In the genomic region with DNA sequence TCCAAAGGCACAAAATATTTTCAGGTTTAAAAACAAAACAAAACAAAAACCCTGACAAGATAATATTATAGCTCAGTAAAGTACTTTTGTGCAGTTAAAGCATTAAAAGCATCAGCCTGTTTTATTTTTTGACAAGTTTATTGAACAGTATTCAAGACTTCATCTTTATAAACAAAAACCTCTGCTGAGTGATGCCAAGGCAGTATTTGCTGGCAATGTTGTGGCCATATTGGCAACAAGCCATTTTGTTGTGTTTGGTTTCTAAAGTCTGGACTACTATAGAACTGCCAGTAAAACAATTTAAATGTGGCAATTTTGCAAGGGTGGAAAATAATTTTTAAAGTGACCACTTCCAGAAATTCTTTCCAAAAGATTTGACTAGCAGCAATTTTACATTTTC, we compare ENCODE assay signal across 10 cellular contexts. TPM values are rescaled to one million over a fixed set of nuclear protein-coding genes. Genes with fewer than 3 reads are reported as not detected.
DNase-seq lines count a peak whose midpoint lies in the region; ATAC-seq and TF ChIP-seq lines count a peak whose summit lies in the region.
"Had no signal": no experiment of that assay in that cellular context is flagged by ENCODE, and none has a peak within 500 bp of the region (broad histone marks: within the 10 kb centered on the region; RNA-seq: fewer than 3 reads in every experiment).

No MANE protein-coding gene starts in this region.

- peaks cover 98% of the 10 kb centered on the region for H4K20me1 ChIP-seq in SK-N-SH (ENCODE audit: insufficient read depth)

- no peaks in the 10 kb centered on the region for H3K9me2 ChIP-seq in SK-N-SH

- no peaks in the 10 kb centered on the region for H3K27me3 ChIP-seq in SK-N-SH (ENCODE audit: insufficient read depth)
- H3K27me3 ChIP-seq: foreskin keratinocyte had no signal

- peaks cover 38 to 46% of the 10 kb centered on the region in 2 experiments for H3K36me3 ChIP-seq in SK-N-SH (replicated peaks in 1 of 2; ENCODE audit: control insufficient read depth in 1 of 2, insufficient read depth in 2 of 2, low read length in 1 of 2)

- in situ Hi-C loops in GM13976 (cut with MboI; ENCODE audit: low sequenced_read_pairs, unreplicated experiment), result no loop called here

- H3K4me1 Mint-ChIP-seq in mesothelial cell of epicardium, result peaks cover 1% of the 10 kb centered on the region

- POLR2A ChIA-PET in SK-N-SH (lab: Yijun Ruan, JAX), result interaction anchor here (0.6 kb wide), 1 partner anchor 209 kb away, joined by 3 read pairs; no protein-coding TSS in a partner anchor

- TF ChIP-seq EP300 in SK-N-SH (IDR thresholded peaks at IDR 0.05; ENCODE audit: borderline replicate concordance in 1 of 2, low read depth in 1 of 2, low read length in 1 of 2), result no peak

- H3K9me3 Mint-ChIP-seq in mesothelial cell of epicardium, result no peaks in the 10 kb centered on the region

- H3K9me3 ChIP-seq in SK-N-SH, result no peaks in the 10 kb centered on the region

- no peak overlapping the region for H3K27ac ChIP-seq in SK-N-SH (ENCODE audit: low read depth in 2 of 2, low read length in 1 of 2)
- H3K27ac ChIP-seq: foreskin keratinocyte, parathyroid adenoma had no signal

- TF ChIP-seq CTCF in SK-N-SH (IDR thresholded peaks at IDR 0.05) (no peak), mesothelial cell of epicardium (IDR thresholded peaks at IDR 0.05; ENCODE audit: unreplicated experiment) (no peak), GM13976 (IDR thresholded peaks at IDR 0.05; ENCODE audit: borderline replicate concordance, control extremely low read depth, extremely low read depth, insufficient read depth, missing control alignments) (no peak)

- peaks cover 100% of the 10 kb centered on the region for H3K79me2 ChIP-seq in SK-N-SH (ENCODE audit: insufficient read depth)

- H3K27me3 Mint-ChIP-seq in mesothelial cell of epicardium (ENCODE audit: low read depth), result no peaks in the 10 kb centered on the region

- ATAC-seq in SK-N-SH treated with all-trans-retinoic acid at 6 μM for 48 hours, result no peak
- no peak for ATAC-seq in GM18498 (IDR thresholded peaks at IDR 0.05; ENCODE audit: unreplicated experiment)
- ATAC-seq: foreskin keratinocyte had no signal

- H3K4me3 Mint-ChIP-seq in mesothelial cell of epicardium, result no peak overlapping the region

- TF ChIP-seq RAD21 in SK-N-SH (IDR thresholded peaks at IDR 0.05; ENCODE audit: low read length), result no peak

- H3K27ac Mint-ChIP-seq in mesothelial cell of epicardium, result peak overlapping the region; percentile 6

- H3K36me3 Mint-ChIP-seq in mesothelial cell of epicardium, result peaks cover 21% of the 10 kb centered on the region

- no peak overlapping the region for H3K4me3 ChIP-seq in SK-N-SH (ENCODE audit: low read depth in 2 of 2, low read length in 1 of 2)

- CTCF ChIA-PET in SK-N-SH (lab: Yijun Ruan, JAX), result interaction anchor here (0.8 to 1.5 kb wide), 3 partner anchors 16 to 29 kb away, joined by 3 to 5 read pairs (median 4); a partner anchor contains a TSS

- peaks cover 16% of the 10 kb centered on the region for H3F3A ChIP-seq in SK-N-SH (replicated peaks; ENCODE audit: insufficient read depth)

- no peak overlapping the region for H3K9ac ChIP-seq in SK-N-SH
- H3K9ac ChIP-seq: parathyroid adenoma had no signal

- no peak overlapping the region for H3K4me2 ChIP-seq in SK-N-SH

- no peak overlapping the region for H2AFZ ChIP-seq in SK-N-SH (ENCODE audit: low read depth)
- H2AFZ ChIP-seq: parathyroid adenoma had no signal

- no peak for DNase-seq in SK-N-SH
- peak; percentile 14 for DNase-seq in amniotic epithelial cell (ENCODE audit: low read depth)
- DNase-seq in mesothelial cell of epicardium (ENCODE audit: low spot score in 2 of 2, unreplicated experiment in 2 of 2), result no peak
- DNase-seq in GM13976 (ENCODE audit: low spot score), result no peak
- DNase-seq: DMS79 treated with DMSO at 0.1 percent for 48 hours, foreskin keratinocyte, NCI-H146 had no signal

- peaks cover 3% of the 10 kb centered on the region in 2 experiments; a peak in 2 of 4 replicates for H3K4me1 ChIP-seq in SK-N-SH (ENCODE audit: control insufficient read depth in 1 of 2, insufficient read depth in 2 of 2, low read depth in 1 of 2, low read length in 1 of 2)

TF ChIP-seq in SK-N-SH, 30 proteins besides CTCF, POLR2A, EP300 and RAD21:
- TF ChIP-seq, protein P1, sequence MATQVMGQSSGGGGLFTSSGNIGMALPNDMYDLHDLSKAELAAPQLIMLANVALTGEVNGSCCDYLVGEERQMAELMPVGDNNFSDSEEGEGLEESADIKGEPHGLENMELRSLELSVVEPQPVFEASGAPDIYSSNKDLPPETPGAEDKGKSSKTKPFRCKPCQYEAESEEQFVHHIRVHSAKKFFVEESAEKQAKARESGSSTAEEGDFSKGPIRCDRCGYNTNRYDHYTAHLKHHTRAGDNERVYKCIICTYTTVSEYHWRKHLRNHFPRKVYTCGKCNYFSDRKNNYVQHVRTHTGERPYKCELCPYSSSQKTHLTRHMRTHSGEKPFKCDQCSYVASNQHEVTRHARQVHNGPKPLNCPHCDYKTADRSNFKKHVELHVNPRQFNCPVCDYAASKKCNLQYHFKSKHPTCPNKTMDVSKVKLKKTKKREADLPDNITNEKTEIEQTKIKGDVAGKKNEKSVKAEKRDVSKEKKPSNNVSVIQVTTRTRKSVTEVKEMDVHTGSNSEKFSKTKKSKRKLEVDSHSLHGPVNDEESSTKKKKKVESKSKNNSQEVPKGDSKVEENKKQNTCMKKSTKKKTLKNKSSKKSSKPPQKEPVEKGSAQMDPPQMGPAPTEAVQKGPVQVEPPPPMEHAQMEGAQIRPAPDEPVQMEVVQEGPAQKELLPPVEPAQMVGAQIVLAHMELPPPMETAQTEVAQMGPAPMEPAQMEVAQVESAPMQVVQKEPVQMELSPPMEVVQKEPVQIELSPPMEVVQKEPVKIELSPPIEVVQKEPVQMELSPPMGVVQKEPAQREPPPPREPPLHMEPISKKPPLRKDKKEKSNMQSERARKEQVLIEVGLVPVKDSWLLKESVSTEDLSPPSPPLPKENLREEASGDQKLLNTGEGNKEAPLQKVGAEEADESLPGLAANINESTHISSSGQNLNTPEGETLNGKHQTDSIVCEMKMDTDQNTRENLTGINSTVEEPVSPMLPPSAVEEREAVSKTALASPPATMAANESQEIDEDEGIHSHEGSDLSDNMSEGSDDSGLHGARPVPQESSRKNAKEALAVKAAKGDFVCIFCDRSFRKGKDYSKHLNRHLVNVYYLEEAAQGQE (IDR thresholded peaks at IDR 0.05; ENCODE audit: low read depth, low read length), result no peak
- peak; percentile 8; the same call in 1 of the 2 replicates for TF ChIP-seq NFIC (IDR thresholded peaks at IDR 0.05; ENCODE audit: borderline replicate concordance)

TF ChIP-seq in SK-N-SH treated with all-trans-retinoic acid at 6 μM for 48 hours, 23 proteins besides CTCF, POLR2A, EP300 and RAD21:
- TF ChIP-seq, protein P2, sequence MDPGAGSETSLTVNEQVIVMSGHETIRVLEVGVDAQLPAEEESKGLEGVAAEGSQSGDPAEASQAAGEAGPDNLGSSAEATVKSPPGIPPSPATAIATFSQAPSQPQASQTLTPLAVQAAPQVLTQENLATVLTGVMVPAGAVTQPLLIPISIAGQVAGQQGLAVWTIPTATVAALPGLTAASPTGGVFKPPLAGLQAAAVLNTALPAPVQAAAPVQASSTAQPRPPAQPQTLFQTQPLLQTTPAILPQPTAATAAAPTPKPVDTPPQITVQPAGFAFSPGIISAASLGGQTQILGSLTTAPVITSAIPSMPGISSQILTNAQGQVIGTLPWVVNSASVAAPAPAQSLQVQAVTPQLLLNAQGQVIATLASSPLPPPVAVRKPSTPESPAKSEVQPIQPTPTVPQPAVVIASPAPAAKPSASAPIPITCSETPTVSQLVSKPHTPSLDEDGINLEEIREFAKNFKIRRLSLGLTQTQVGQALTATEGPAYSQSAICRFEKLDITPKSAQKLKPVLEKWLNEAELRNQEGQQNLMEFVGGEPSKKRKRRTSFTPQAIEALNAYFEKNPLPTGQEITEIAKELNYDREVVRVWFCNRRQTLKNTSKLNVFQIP (CRISPR knock-in tag; IDR thresholded peaks at IDR 0.05; ENCODE audit: borderline replicate concordance, low read depth), result no peak
- TF ChIP-seq SNAI2 (CRISPR knock-in tag; IDR thresholded peaks at IDR 0.05) (no peak), ZNF565 (CRISPR knock-in tag; conservative IDR thresholded peaks at IDR 0.05; ENCODE audit: low read depth) (no peak), ZC3H10 (CRISPR knock-in tag; IDR thresholded peaks at IDR 0.05) (no peak), ZFP3 (CRISPR knock-in tag; IDR thresholded peaks at IDR 0.05) (no peak), GLIS3 (CRISPR knock-in tag; IDR thresholded peaks at IDR 0.05) (no peak), PPARA (CRISPR knock-in tag; IDR thresholded peaks at IDR 0.05; ENCODE audit: borderline replicate concordance) (no peak)

RNA-seq across cellular contexts. Expression of a gene that starts 15.9 kb away (rescaled TPM):
- 217 and 279 TPM in 2 replicates for polyA plus RNA-seq in SK-N-SH (2012; rRNA removed)
- polyA plus RNA-seq in SK-N-SH (2012; cell fraction: cytosol; rRNA removed), result 131 and 171 TPM in 2 replicates
- polyA plus RNA-seq in SK-N-SH (2012; cell fraction: nucleus; rRNA removed), result 585 and 668 TPM in 2 replicates
- total RNA-seq in mesothelial cell of epicardium, result 221 to 246 TPM (median 238 TPM) in 3 replicates

RNA-seq across cellular contexts. Expression of a gene that starts 15.9 kb away (rescaled TPM):
- polyA plus RNA-seq in SK-N-SH (2012; rRNA removed), result 41.9 and 56.7 TPM in 2 replicates
- polyA plus RNA-seq in SK-N-SH (2012; cell fraction: cytosol; rRNA removed), result 37.7 and 43.4 TPM in 2 replicates
- polyA plus RNA-seq in SK-N-SH (2012; cell fraction: nucleus; rRNA removed), result 55.0 and 78.3 TPM in 2 replicates
- total RNA-seq in mesothelial cell of epicardium, result 154 to 158 TPM (median 156 TPM) in 3 replicates

RNA-seq across cellular contexts. Expression of a gene that starts 33.2 kb away (rescaled TPM):
- 5.9 and 6.9 TPM in 2 replicates for polyA plus RNA-seq in SK-N-SH (2012; rRNA removed)
- 2.1 and 3.0 TPM in 2 replicates for polyA plus RNA-seq in SK-N-SH (2012; cell fraction: cytosol; rRNA removed)
- polyA plus RNA-seq in SK-N-SH (2012; cell fraction: nucleus; rRNA removed), result 31.8 and 41.3 TPM in 2 replicates
- 4.0 to 5.5 TPM (median 4.2 TPM) in 3 replicates for total RNA-seq in mesothelial cell of epicardium

RNA-seq across cellular contexts. Expression of a gene that starts 50.3 kb away (rescaled TPM):
- 75.6 and 89.7 TPM in 2 replicates for polyA plus RNA-seq in SK-N-SH (2012; rRNA removed)
- 53.8 and 62.8 TPM in 2 replicates for polyA plus RNA-seq in SK-N-SH (2012; cell fraction: cytosol; rRNA removed)
- 73.7 and 115 TPM in 2 replicates for polyA plus RNA-seq in SK-N-SH (2012; cell fraction: nucleus; rRNA removed)
- total RNA-seq in mesothelial cell of epicardium, result 16.5 to 19.6 TPM (median 18.9 TPM) in 3 replicates

RNA-seq across cellular contexts. Expression of a gene that starts 50.4 kb away (rescaled TPM):
- polyA plus RNA-seq in SK-N-SH (2012; rRNA removed), result 1,087 and 1,273 TPM in 2 replicates
- 759 and 965 TPM in 2 replicates for polyA plus RNA-seq in SK-N-SH (2012; cell fraction: cytosol; rRNA removed)
- 308 and 746 TPM in 2 replicates for polyA plus RNA-seq in SK-N-SH (2012; cell fraction: nucleus; rRNA removed)
- 105 to 107 TPM (median 105 TPM) in 3 replicates for total RNA-seq in mesothelial cell of epicardium
